ENCODE assay signal across 26 cellular contexts in genomic region chr4:186271279-186271678, GRCh38. TPM values are rescaled to one million over a fixed set of nuclear protein-coding genes. Genes with fewer than 3 reads are reported as not detected.
"Had no signal": no experiment of that assay in that cellular context is flagged by ENCODE, and none has a peak within 500 bp of the region (broad histone marks: within the 10 kb centered on the region; RNA-seq: fewer than 3 reads in every experiment).

No MANE protein-coding gene starts in this region.

- H3K27me3 ChIP-seq: MG63 had no signal

- H3K27ac ChIP-seq: RWPE1 had no signal

- DNase-seq: Karpas-422, KG1, MG63, NCI-H1105, NCI-H1417, NCI-H1436 treated with DMSO at 0.1 percent for 48 hours, NCI-H1694, NCI-H187 treated with DMSO at 0.1 percent for 48 hours, NCI-H2029 treated with DMSO at 0.1 percent for 48 hours, NCI-H2171, NCI-H226, NCI-H446, NCI-H510A, NCI-H524 treated with DMSO at 0.1 percent for 48 hours, NCI-H69, NCI-H774, PC-3, SHP77, SK-N-SH, SW 1271, T-helper 1 cell had no signal

- H3K4me2 ChIP-seq: SK-N-SH had no signal

- H3K36me3 ChIP-seq: MG63 had no signal

- H3K4me3 ChIP-seq: MG63 had no signal

- H3K9ac ChIP-seq: SK-N-SH had no signal

- ATAC-seq: Panc1, PC-3 had no signal

- H3K9me3 ChIP-seq: MG63, SK-N-SH had no signal

RNA-seq across cellular contexts. Expression of gene F11, which starts 5.3 kb away (rescaled TPM):
- total RNA-seq: HT-29, OCI-LY7, PC-3, SK-MEL-5 had no signal
- polyA plus RNA-seq: SK-N-SH had no signal

RNA-seq across cellular contexts. Expression of gene KLKB1, which starts 44.0 kb away (rescaled TPM):
- total RNA-seq: HT-29, OCI-LY7, PC-3, SK-MEL-5 had no signal
